ENCODE assay signal across 24 cellular contexts in genomic region chr5:135328128-135328687, GRCh38.
"Had no signal": no experiment of that assay in that cellular context is flagged by ENCODE, and none has a peak within 500 bp of the region (broad histone marks: within the 10 kb centered on the region; RNA-seq: fewer than 3 reads in every experiment).

No MANE protein-coding gene starts in this region.

- H3K27me3 ChIP-seq: heart right ventricle, testis, vagina had no signal

- FAIRE-seq: TTC549 had no signal

- H3K27ac Mint-ChIP-seq: activated CD8-positive, alpha-beta memory T cell treated with anti-CD3 and anti-CD28 coated beads, Interleukin-2, amount 10 ng/mL, durations not matched to agents 7 days and 5 days; activated naive CD4-positive, alpha-beta T cell treated with anti-CD3 and anti-CD28 coated beads for 36 hours; activated T-helper 2 cell treated with anti-CD3 and anti-CD28 coated beads, Interferon-gamma antibody, Interleukin-2, Interleukin-4, amounts not matched to agents 10 μg/mL and 5 μg/mL and 100 μg/mL, durations not matched to agents 14 hours and 24 hours and 36 hours; natural killer cell; stimulated activated memory B cell treated with anti-CD40 and anti-IgM and Interleukin-4, amounts not matched to agents 10 μg/mL and 1 μg/mL and 100 μg/mL, for 72 hours; WTC11 had no signal

- H3K4me1 ChIP-seq: heart right ventricle had no signal

- ATAC-seq: activated CD8-positive, alpha-beta memory T cell treated with anti-CD3 and anti-CD28 coated beads, Interleukin-2, amount 10 ng/mL, durations not matched to agents 7 days and 5 days; heart right ventricle; left cardiac atrium; mucosa of descending colon; natural killer cell; sciatic nerve; stimulated activated memory B cell treated with anti-CD40 and anti-IgM and Interleukin-4, amounts not matched to agents 10 μg/mL and 1 μg/mL and 100 μg/mL, for 72 hours; WTC11 had no signal

- H3K4me1 Mint-ChIP-seq: natural killer cell; stimulated activated memory B cell treated with anti-CD40 and anti-IgM and Interleukin-4, amounts not matched to agents 10 μg/mL and 1 μg/mL and 100 μg/mL, for 72 hours; WTC11 had no signal

- H3K36me3 ChIP-seq: vagina had no signal

- H3K4me3 Mint-ChIP-seq: activated CD8-positive, alpha-beta memory T cell treated with anti-CD3 and anti-CD28 coated beads, Interleukin-2, amount 10 ng/mL, durations not matched to agents 7 days and 5 days; activated naive CD4-positive, alpha-beta T cell treated with anti-CD3 and anti-CD28 coated beads for 36 hours; brain; natural killer cell; stimulated activated memory B cell treated with anti-CD40 and anti-IgM and Interleukin-4, amounts not matched to agents 10 μg/mL and 1 μg/mL and 100 μg/mL, for 72 hours; WTC11 had no signal

- H3K4me2 ChIP-seq: smooth muscle cell had no signal

- H3K27me3 Mint-ChIP-seq: activated CD8-positive, alpha-beta memory T cell treated with anti-CD3 and anti-CD28 coated beads, Interleukin-2, amount 10 ng/mL, durations not matched to agents 7 days and 5 days; brain; stimulated activated memory B cell treated with anti-CD40 and anti-IgM and Interleukin-4, amounts not matched to agents 10 μg/mL and 1 μg/mL and 100 μg/mL, for 72 hours had no signal

- H3K4me3 ChIP-seq: heart right ventricle, mucosa of descending colon, smooth muscle cell, testis, vagina had no signal

- H3K9me3 ChIP-seq: heart right ventricle, mucosa of descending colon, testis, vagina had no signal

- DNase-seq: activated CD4-positive, alpha-beta T cell treated with anti-CD3 and anti-CD28 coated beads, Interleukin-2, amount 50 U/mL, for 48 hours; activated CD8-positive, alpha-beta memory T cell treated with anti-CD3 and anti-CD28 coated beads, Interleukin-2, amount 10 ng/mL, durations not matched to agents 7 days and 5 days; activated naive CD4-positive, alpha-beta T cell treated with anti-CD3 and anti-CD28 coated beads for 36 hours; activated T-cell treated with anti-CD3 and anti-CD28 coated beads for 4 hours; aorta; dermis blood vessel endothelial cell; effector CD8-positive, alpha-beta T cell; foreskin fibroblast; heart right ventricle; islet precursor cell; left cardiac atrium; mucosa of descending colon; natural killer cell; stimulated activated CD4-positive, alpha-beta T cell treated with anti-CD3 and anti-CD28 coated beads, Interleukin-15, amount 100 ng/mL, for 24 hours; testis; trophoblast cell had no signal

- H3K9me3 Mint-ChIP-seq: activated naive CD4-positive, alpha-beta T cell treated with anti-CD3 and anti-CD28 coated beads for 36 hours; activated T-helper 2 cell treated with anti-CD3 and anti-CD28 coated beads, Interferon-gamma antibody, Interleukin-2, Interleukin-4, amounts not matched to agents 10 μg/mL and 5 μg/mL and 100 μg/mL, durations not matched to agents 14 hours and 24 hours and 36 hours; brain; natural killer cell; stimulated activated memory B cell treated with anti-CD40 and anti-IgM and Interleukin-4, amounts not matched to agents 10 μg/mL and 1 μg/mL and 100 μg/mL, for 72 hours; WTC11 had no signal

- H3K27ac ChIP-seq: heart right ventricle, testis, vagina had no signal

- H3K36me3 Mint-ChIP-seq: activated CD8-positive, alpha-beta memory T cell treated with anti-CD3 and anti-CD28 coated beads, Interleukin-2, amount 10 ng/mL, durations not matched to agents 7 days and 5 days; brain; natural killer cell; WTC11 had no signal
